8 cellular contexts compared by ENCODE assay signal in the genomic region with DNA sequence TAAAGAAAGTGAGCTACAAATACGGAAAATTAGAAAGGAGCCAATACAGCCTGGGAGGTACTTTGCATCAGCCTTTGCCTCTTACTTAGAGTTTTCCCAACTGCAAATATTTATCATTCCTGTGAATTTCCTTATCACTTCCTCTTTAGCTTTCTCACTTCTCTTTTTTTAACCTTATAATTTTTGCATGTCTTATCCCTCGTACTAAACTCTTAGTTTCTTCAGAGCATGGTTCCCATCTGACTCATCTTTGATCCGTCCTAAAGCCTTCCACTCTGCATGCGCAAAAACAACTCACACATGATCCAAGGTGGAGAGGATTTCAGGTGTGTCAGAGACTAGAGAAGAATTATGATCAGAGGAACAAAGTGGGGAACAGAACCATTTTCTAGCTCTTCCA. TPM values are rescaled to one million over a fixed set of nuclear protein-coding genes. Genes with fewer than 3 reads are reported as not detected.
DNase-seq lines count a peak whose midpoint lies in the region; ATAC-seq, FAIRE-seq and TF ChIP-seq lines count a peak whose summit lies in the region.

No MANE protein-coding gene starts in this region.

- no peak for TF ChIP-seq POLR2A in heart left ventricle (IDR thresholded peaks at IDR 0.05)

- peaks cover 46% of the 10 kb centered on the region for H3K4me1 Mint-ChIP-seq in astrocyte (ENCODE audit: low read depth, unreplicated experiment)

- no peaks in the 10 kb centered on the region for H3K9me3 Mint-ChIP-seq in astrocyte (ENCODE audit: unreplicated experiment)

- H3K27ac Mint-ChIP-seq in astrocyte (ENCODE audit: unreplicated experiment) = no peak overlapping the region

- peaks cover 4% of the 10 kb centered on the region for H4K20me1 ChIP-seq in astrocyte (ENCODE audit: insufficient read depth, low read length)

- H3K4me2 ChIP-seq in astrocyte (ENCODE audit: low read length) = no peak overlapping the region

- H3K36me3 ChIP-seq in left ventricle myocardium inferior (peaks cover 6% of the 10 kb centered on the region), heart left ventricle (peaks cover 0 to 12% (median 4%) of the 10 kb centered on the region in 9 donors), astrocyte (ENCODE audit: insufficient read depth, low read length) (peaks cover 21% of the 10 kb centered on the region)

- H3K36me3 Mint-ChIP-seq in astrocyte (ENCODE audit: low read depth, unreplicated experiment) = peaks cover 8% of the 10 kb centered on the region

- no peaks in the 10 kb centered on the region for H3K9me3 ChIP-seq in left ventricle myocardium inferior (replicated peaks)
- H3K9me3 ChIP-seq in heart left ventricle = no peaks in the 10 kb centered on the region
- no peaks in the 10 kb centered on the region for H3K9me3 ChIP-seq in astrocyte (ENCODE audit: insufficient read depth, low read depth, low read length)

- DNase-seq in left ventricle myocardium inferior (no peak), heart left ventricle (no peak), astrocyte (ENCODE audit: low read depth) (peak; percentile 30), HuH-7 (ENCODE audit: low spot score) (no peak), COLO829 (ENCODE audit: low spot score) (no peak), globus pallidus (ENCODE audit: low spot score) (no peak)
- DNase-seq in activated effector memory CD4-positive, alpha-beta T cell treated with anti-CD3 and anti-CD28 coated beads, Interleukin-2, amount 50 U/mL, for 16 hours = no peak

- WGBS in heart left ventricle, 4 donors = 81 to 84% (median 82%) methylated on average over 4 of the region's 4 CpGs

- no peak overlapping the region for H2AFZ ChIP-seq in astrocyte (ENCODE audit: low read depth, low read length)

- H3K27me3 Mint-ChIP-seq in astrocyte (ENCODE audit: low read depth, unreplicated experiment) = no peaks in the 10 kb centered on the region

- H3K4me3 ChIP-seq in left ventricle myocardium inferior (no peak overlapping the region), heart left ventricle (no peak overlapping the region), astrocyte (ENCODE audit: insufficient read depth, low read depth, low read length) (no peak overlapping the region)

- ATAC-seq in heart left ventricle (no peak), HG03354 (IDR thresholded peaks at IDR 0.05; ENCODE audit: poor library complexity, severe bottlenecking, unreplicated experiment) (peak; percentile 54)

- intact Hi-C loops in left ventricle myocardium inferior (cut with micrococcal nuclease) (no loop called here), heart left ventricle (cut with DNase I) (loop anchor here in 1 of 10 donors (5.0 kb wide), 1 partner anchor 55 kb away; the partner anchor contains the start of gene HIF1A)

- no peak overlapping the region for H3K9ac ChIP-seq in astrocyte (ENCODE audit: low read length)

- H3K27ac ChIP-seq in left ventricle myocardium inferior (replicated peaks) (peak overlapping the region; percentile 91), heart left ventricle (peak overlapping the region in 4 of 12 donors; percentile 90 to 93 (median 92)), astrocyte (ENCODE audit: low read depth, low read length) (no peak overlapping the region)

- peaks cover 6% of the 10 kb centered on the region for H3K79me2 ChIP-seq in astrocyte (ENCODE audit: insufficient read depth, low read length)

- FAIRE-seq in astrocyte (lab: Jason Lieb, UNC) = peak; percentile 20

- H3K4me3 Mint-ChIP-seq in astrocyte (ENCODE audit: unreplicated experiment) = no peak overlapping the region

- H3K27me3 ChIP-seq in left ventricle myocardium inferior (ENCODE audit: low read depth) (no peaks in the 10 kb centered on the region), heart left ventricle (no peaks in the 10 kb centered on the region), astrocyte (ENCODE audit: insufficient read depth, low read length) (no peaks in the 10 kb centered on the region)

- H3K4me1 ChIP-seq in left ventricle myocardium inferior = peaks cover 35% of the 10 kb centered on the region
- H3K4me1 ChIP-seq in heart left ventricle = peaks cover 0 to 51% (median 14%) of the 10 kb centered on the region in 12 donors
- H3K4me1 ChIP-seq in astrocyte (ENCODE audit: insufficient read depth, low read length) = peaks cover 3% of the 10 kb centered on the region

- TF ChIP-seq CTCF in left ventricle myocardium inferior (IDR thresholded peaks at IDR 0.05; ENCODE audit: borderline replicate concordance) (no peak), heart left ventricle (IDR thresholded peaks at IDR 0.05) (no peak), astrocyte (IDR thresholded peaks at IDR 0.05; ENCODE audit: insufficient read depth, low read depth, low read length) (no peak)

RNA-seq across cellular contexts. Expression of gene SNAPC1, which starts 9.6 kb away (rescaled TPM):
- total RNA-seq in left ventricle myocardium inferior (9.2 TPM), heart left ventricle (1 to 10 TPM; 5.9 to 9.0 (median 7.2) TPM), astrocyte (12.9 and 14.1 TPM in 2 replicates)
- polyA plus RNA-seq in heart left ventricle = 1 to 10 TPM; 6.1 to 6.3 TPM

RNA-seq across cellular contexts. Expression of gene HIF1A, which starts 57.3 kb away (rescaled TPM):
- 49.4 TPM for total RNA-seq in left ventricle myocardium inferior
- total RNA-seq in heart left ventricle = 100 to 1,000 TPM in 1 of 9 donors, 10 to 100 TPM in 8; 52.4 to 157 (median 72.8) TPM
- polyA plus RNA-seq in heart left ventricle = 10 to 100 TPM; 12.8 to 76.3 TPM
- 435 and 475 TPM in 2 replicates for total RNA-seq in astrocyte

RNA-seq across cellular contexts. Expression of gene SYT16, which starts 59.9 kb away (rescaled TPM):
- not detected for total RNA-seq in left ventricle myocardium inferior
- under 1 TPM in 2 of 9 donors, not detected in 7; 0.20 to 0.39 TPM for total RNA-seq in heart left ventricle
- not detected for polyA plus RNA-seq in heart left ventricle
- total RNA-seq in astrocyte = 5.5 and 5.9 TPM in 2 replicates
